In genomic region chr9:128933731-128934130, GRCh38 we compare ENCODE assay signal across 1 cellular context.
TF ChIP-seq lines count a peak whose summit lies in the region.

No MANE protein-coding gene starts in this region.

TF ChIP-seq in IMR-90, 13 proteins besides CTCF, POLR2A, EP300 and RAD21:
- TF ChIP-seq CHD1 (IDR thresholded peaks at IDR 0.05; ENCODE audit: low read depth, low read length) (no peak), MAFK (IDR thresholded peaks at IDR 0.05; ENCODE audit: low read depth, low read length) (no peak)
